ENCODE assay signal across 8 cellular contexts in genomic region chr6:111011360-111012142, GRCh38. TPM values are rescaled to one million over a fixed set of nuclear protein-coding genes. Genes with fewer than 3 reads are reported as not detected.
DNase-seq lines count a peak whose midpoint lies in the region; TF ChIP-seq lines count a peak whose summit lies in the region.

No MANE protein-coding gene starts in this region.

- DNase-seq in DMS 273 treated with DMSO at 0.1 percent for 48 hours (lab: John Stamatoyannopoulos, UW) (peak; percentile 37), H7 (peak; percentile 70), NCI-H748 (lab: John Stamatoyannopoulos, UW; ENCODE audit: unreplicated experiment) (peak; percentile 55), kidney tubule cell (ENCODE audit: low spot score) (peak; percentile 56), uterus (no peak)
- DNase-seq in central memory CD4-positive, alpha-beta T cell: peak; percentile 25
- DNase-seq in activated effector memory CD4-positive, alpha-beta T cell treated with anti-CD3 and anti-CD28 coated beads, Interleukin-2, amount 50 U/mL, for 16 hours: no peak
- DNase-seq in activated CD4-positive, alpha-beta T cell treated with anti-CD3 and anti-CD28 coated beads for 48 hours: no peak

- H3K27ac ChIP-seq in uterus: no peak overlapping the region

- H3K36me3 ChIP-seq in H7 (replicated peaks; ENCODE audit: control insufficient read depth, insufficient read depth, low read length) (peaks cover 13% of the 10 kb centered on the region), uterus (no peaks in the 10 kb centered on the region)

- no peak for TF ChIP-seq POLR2A in uterus (IDR thresholded peaks at IDR 0.05)

- H3K4me3 ChIP-seq in H7 (ENCODE audit: insufficient read depth, low read depth, low read length): no peak overlapping the region
- H3K4me3 ChIP-seq in uterus: no peak overlapping the region

- H3K9me3 ChIP-seq in uterus: no peaks in the 10 kb centered on the region

- H3K27me3 ChIP-seq in H7 (ENCODE audit: control insufficient read depth, insufficient read depth, low read length) (no peaks in the 10 kb centered on the region), uterus (no peaks in the 10 kb centered on the region)

- TF ChIP-seq CTCF in uterus (IDR thresholded peaks at IDR 0.05): peak; percentile 35 to 60 (median 50)

- H3K4me1 ChIP-seq in uterus: no peaks in the 10 kb centered on the region

- intact Hi-C loops in uterus (cut with DNase I; ENCODE audit: low total_unique reads): no loop called here

RNA-seq across cellular contexts. Expression of gene RPF2, which starts 29.7 kb away (rescaled TPM):
- total RNA-seq in H7 (2014; rRNA removed; shearing (Covaris generic)): 35.5 and 46.2 TPM in 2 replicates
- total RNA-seq in uterus: 10 to 100 TPM in 3 of 4 donors, 1 to 10 TPM in 1; 8.2 to 36.4 (median 26.8) TPM

RNA-seq across cellular contexts. Expression of gene GTF3C6, which starts 53.0 kb away (rescaled TPM):
- 37.1 and 46.0 TPM in 2 replicates for total RNA-seq in H7 (2014; rRNA removed; shearing (Covaris generic))
- 10 to 100 TPM in 3 of 4 donors, 1 to 10 TPM in 1; 3.8 to 43.4 (median 28.5) TPM for total RNA-seq in uterus

Comparison
In these comparisons a context has a peak if more than half of its experiments do, and no peak if none do; other contexts are left out.
1. DNase-seq: peak in DMS 273 treated with DMSO at 0.1 percent for 48 hours (single experiment), H7 (single experiment), NCI-H748 (single experiment), central memory CD4-positive, alpha-beta T cell (single experiment) and kidney tubule cell (single experiment); none in uterus (0 of 2), activated effector memory CD4-positive, alpha-beta T cell treated with anti-CD3 and anti-CD28 coated beads, Interleukin-2, amount 50 U/mL, for 16 hours (single experiment) and activated CD4-positive, alpha-beta T cell treated with anti-CD3 and anti-CD28 coated beads for 48 hours (single experiment).